ENCODE assay signal across 2 cellular contexts in the genomic region with DNA sequence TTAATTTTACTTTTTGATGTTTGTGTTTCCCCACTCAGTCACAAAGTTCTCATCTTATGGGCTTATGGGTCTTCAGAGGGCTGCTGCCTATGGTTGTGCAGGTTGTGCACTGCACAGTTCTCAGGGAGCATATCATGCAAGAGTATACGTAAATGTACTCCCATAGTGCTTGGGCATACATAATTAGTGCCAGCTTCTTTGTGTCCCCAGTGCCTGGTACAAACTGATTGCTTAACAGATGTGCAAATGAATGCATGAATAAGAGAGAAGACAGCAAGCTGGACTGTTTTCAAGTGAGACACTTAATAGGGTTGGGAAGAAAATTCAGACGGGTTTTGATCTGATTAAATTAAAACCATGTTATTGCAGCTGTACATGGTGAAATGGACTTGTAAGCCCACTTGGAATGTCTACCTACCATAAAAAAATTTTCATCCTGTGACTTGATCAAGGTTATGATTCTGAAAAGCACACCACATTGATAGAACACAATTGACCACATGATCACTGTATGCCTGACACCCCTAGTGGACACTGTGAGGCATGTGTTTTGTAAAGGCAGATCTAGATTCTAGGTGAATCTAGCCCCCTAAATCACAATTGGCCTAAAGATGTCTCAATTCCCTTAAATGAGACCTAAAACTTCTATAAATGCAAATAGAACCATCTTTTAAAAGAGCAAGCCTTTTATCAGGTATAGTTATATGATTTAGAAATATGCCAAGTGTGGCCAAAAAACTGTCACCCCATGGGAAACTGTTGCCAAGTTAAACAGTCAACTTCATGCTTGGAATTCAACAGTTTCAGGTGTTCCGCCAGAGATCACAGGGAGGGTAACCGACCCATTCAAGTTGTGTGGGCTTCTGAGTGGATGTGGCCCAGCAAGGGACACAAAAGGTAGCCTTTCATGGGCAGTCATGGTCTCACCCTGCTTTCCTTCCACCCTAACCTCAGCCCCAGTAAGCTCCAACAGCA.
TF ChIP-seq lines count a peak whose summit lies in the region.

No MANE protein-coding gene starts in this region.

TF ChIP-seq in HCT116, 20 proteins besides CTCF, POLR2A, EP300 and RAD21 (continued from another document):
- TF ChIP-seq POLR2AphosphoS5 (IDR thresholded peaks at IDR 0.05; ENCODE audit: low read depth, low read length) (no peak), SRF (IDR thresholded peaks at IDR 0.05; ENCODE audit: low read depth) (no peak), YY1 (IDR thresholded peaks at IDR 0.05; ENCODE audit: extremely low read depth, insufficient replicate concordance, low read depth, low read length) (no peak), MAX (IDR thresholded peaks at IDR 0.05) (no peak), ZFX (IDR thresholded peaks at IDR 0.05) (no peak), CEBPB (IDR thresholded peaks at IDR 0.05; ENCODE audit: low read depth) (no peak), REST (IDR thresholded peaks at IDR 0.05; ENCODE audit: low read depth) (no peak), SIN3A (IDR thresholded peaks at IDR 0.05; ENCODE audit: low read depth) (no peak), EGR1 (IDR thresholded peaks at IDR 0.05; ENCODE audit: low read depth) (no peak), ELF1 (IDR thresholded peaks at IDR 0.05; ENCODE audit: borderline replicate concordance, low read depth) (no peak), ZNF274 (IDR thresholded peaks at IDR 0.05; ENCODE audit: low read depth, low read length) (no peak)
- TF ChIP-seq, protein P1, sequence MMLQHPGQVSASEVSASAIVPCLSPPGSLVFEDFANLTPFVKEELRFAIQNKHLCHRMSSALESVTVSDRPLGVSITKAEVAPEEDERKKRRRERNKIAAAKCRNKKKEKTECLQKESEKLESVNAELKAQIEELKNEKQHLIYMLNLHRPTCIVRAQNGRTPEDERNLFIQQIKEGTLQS (IDR thresholded peaks at IDR 0.05) = no peak
TF ChIP-seq in HCT116: peak in this region for 0.

TF ChIP-seq in WTC11, 78 proteins besides CTCF, POLR2A, EP300 and RAD21 (continued from another document):
- TF ChIP-seq IRF1 (CRISPR knock-in tag; IDR thresholded peaks at IDR 0.05) = no peak
- peak; percentile 52; the same call in 1 of the 2 replicates for TF ChIP-seq USF2 (CRISPR knock-in tag; IDR thresholded peaks at IDR 0.05)
- no peak for TF ChIP-seq ATF1 (CRISPR knock-in tag; IDR thresholded peaks at IDR 0.05)
- no peak for TF ChIP-seq TEAD4 (CRISPR knock-in tag; IDR thresholded peaks at IDR 0.05)
- no peak for TF ChIP-seq NR2C2 (CRISPR knock-in tag; IDR thresholded peaks at IDR 0.05)
- TF ChIP-seq ZNF232 (CRISPR knock-in tag; IDR thresholded peaks at IDR 0.05) = no peak
- TF ChIP-seq, protein P2, sequence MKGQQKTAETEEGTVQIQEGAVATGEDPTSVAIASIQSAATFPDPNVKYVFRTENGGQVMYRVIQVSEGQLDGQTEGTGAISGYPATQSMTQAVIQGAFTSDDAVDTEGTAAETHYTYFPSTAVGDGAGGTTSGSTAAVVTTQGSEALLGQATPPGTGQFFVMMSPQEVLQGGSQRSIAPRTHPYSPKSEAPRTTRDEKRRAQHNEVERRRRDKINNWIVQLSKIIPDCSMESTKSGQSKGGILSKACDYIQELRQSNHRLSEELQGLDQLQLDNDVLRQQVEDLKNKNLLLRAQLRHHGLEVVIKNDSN (CRISPR knock-in tag; IDR thresholded peaks at IDR 0.05) = peak; percentile 16; the same call in 1 of the 2 replicates
- no peak for TF ChIP-seq TEAD1 (CRISPR knock-in tag; IDR thresholded peaks at IDR 0.05)
- TF ChIP-seq ZNF532 (CRISPR knock-in tag; IDR thresholded peaks at IDR 0.05; ENCODE audit: borderline replicate concordance) = no peak
- TF ChIP-seq FOXJ3 (CRISPR knock-in tag; IDR thresholded peaks at IDR 0.05; ENCODE audit: borderline replicate concordance) = no peak
- TF ChIP-seq SOX15 (CRISPR knock-in tag; IDR thresholded peaks at IDR 0.05) = no peak
- TF ChIP-seq, protein P3, sequence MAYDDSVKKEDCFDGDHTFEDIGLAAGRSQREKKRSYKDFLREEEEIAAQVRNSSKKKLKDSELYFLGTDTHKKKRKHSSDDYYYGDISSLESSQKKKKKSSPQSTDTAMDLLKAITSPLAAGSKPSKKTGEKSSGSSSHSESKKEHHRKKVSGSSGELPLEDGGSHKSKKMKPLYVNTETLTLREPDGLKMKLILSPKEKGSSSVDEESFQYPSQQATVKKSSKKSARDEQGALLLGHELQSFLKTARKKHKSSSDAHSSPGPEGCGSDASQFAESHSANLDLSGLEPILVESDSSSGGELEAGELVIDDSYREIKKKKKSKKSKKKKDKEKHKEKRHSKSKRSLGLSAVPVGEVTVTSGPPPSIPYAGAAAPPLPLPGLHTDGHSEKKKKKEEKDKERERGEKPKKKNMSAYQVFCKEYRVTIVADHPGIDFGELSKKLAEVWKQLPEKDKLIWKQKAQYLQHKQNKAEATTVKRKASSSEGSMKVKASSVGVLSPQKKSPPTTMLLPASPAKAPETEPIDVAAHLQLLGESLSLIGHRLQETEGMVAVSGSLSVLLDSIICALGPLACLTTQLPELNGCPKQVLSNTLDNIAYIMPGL (CRISPR knock-in tag; IDR thresholded peaks at IDR 0.05) = no peak
TF ChIP-seq in WTC11: peak in this region for 2.
